Comparison of ENCODE assay signal across 10 cellular contexts in genomic region chr4:25928320-25928955, GRCh38. TPM values are rescaled to one million over a fixed set of nuclear protein-coding genes. Genes with fewer than 3 reads are reported as not detected.
DNase-seq lines count a peak whose midpoint lies in the region; ATAC-seq and TF ChIP-seq lines count a peak whose summit lies in the region.
"Had no signal": no experiment of that assay in that cellular context is flagged by ENCODE, and none has a peak within 500 bp of the region (broad histone marks: within the 10 kb centered on the region; RNA-seq: fewer than 3 reads in every experiment).

No MANE protein-coding gene starts in this region.

- peaks cover 0 to 51% (median 27%) of the 10 kb centered on the region in 9 donors for H3K4me1 ChIP-seq in heart right ventricle
- H3K4me1 ChIP-seq in adipocyte (ENCODE audit: control insufficient read depth, insufficient read depth, low read length) = peaks cover 22% of the 10 kb centered on the region

- DNase-seq in heart right ventricle (no peak), left cardiac atrium (no peak), adipocyte (ENCODE audit: low read depth) (no peak), memory B cell (ENCODE audit: low spot score in 2 of 2) (no peak), globus pallidus (ENCODE audit: low spot score) (no peak), SK-N-DZ (ENCODE audit: low spot score) (no peak)
- DNase-seq in activated CD4-positive, CD25-positive, alpha-beta regulatory T cell (lab: John Stamatoyannopoulos, UW) = no peak
- DNase-seq: Kasumi-1, OCI-M1 had no signal

- H3K36me3 Mint-ChIP-seq in memory B cell = peaks cover 7% of the 10 kb centered on the region
- H3K36me3 Mint-ChIP-seq in activated T-helper 17 cell treated with anti-CD3 and anti-CD28 coated beads, Interleukin-2, amount 50 U/mL, for 72 hours (ENCODE audit: low read depth) = peaks cover 14% of the 10 kb centered on the region

- WGBS in heart right ventricle, 2 donors = 56 to 60% methylated on average over 9 of the region's 9 CpGs

- peaks cover 0 to 7% (median 0%) of the 10 kb centered on the region in 9 donors for H3K36me3 ChIP-seq in heart right ventricle
- no peaks in the 10 kb centered on the region for H3K36me3 ChIP-seq in adipocyte (ENCODE audit: control insufficient read depth, insufficient read depth, low read length, severe bottlenecking)

- H3K27me3 ChIP-seq in heart right ventricle (no peaks in the 10 kb centered on the region), adipocyte (replicated peaks; ENCODE audit: control insufficient read depth, insufficient read depth, low read length) (no peaks in the 10 kb centered on the region)

- H3K4me3 ChIP-seq in heart right ventricle = no peak overlapping the region
- peak overlapping the region; percentile 46 for H3K4me3 ChIP-seq in adipocyte (ENCODE audit: low read length)

- H3K27ac Mint-ChIP-seq in memory B cell = peak overlapping the region; percentile 76
- no peak overlapping the region for H3K27ac Mint-ChIP-seq in activated T-helper 17 cell treated with anti-CD3 and anti-CD28 coated beads, Interleukin-2, amount 50 U/mL, for 72 hours

- no peak for TF ChIP-seq CTCF in heart right ventricle (IDR thresholded peaks at IDR 0.05)

- H3K4me3 Mint-ChIP-seq in memory B cell = no peak overlapping the region
- no peak overlapping the region for H3K4me3 Mint-ChIP-seq in activated T-helper 17 cell treated with anti-CD3 and anti-CD28 coated beads, Interleukin-2, amount 50 U/mL, for 72 hours

- no peaks in the 10 kb centered on the region for H3K4me1 Mint-ChIP-seq in memory B cell
- H3K4me1 Mint-ChIP-seq in activated T-helper 17 cell treated with anti-CD3 and anti-CD28 coated beads, Interleukin-2, amount 50 U/mL, for 72 hours = no peaks in the 10 kb centered on the region

- H3K9me3 Mint-ChIP-seq in memory B cell = no peaks in the 10 kb centered on the region
- no peaks in the 10 kb centered on the region for H3K9me3 Mint-ChIP-seq in activated T-helper 17 cell treated with anti-CD3 and anti-CD28 coated beads, Interleukin-2, amount 50 U/mL, for 72 hours

- H3K9me3 ChIP-seq in heart right ventricle (no peaks in the 10 kb centered on the region), adipocyte (ENCODE audit: control insufficient read depth, low read length) (no peaks in the 10 kb centered on the region)

- intact Hi-C loops in heart right ventricle (cut with DNase I) (loop anchor here in 4 of 10 donors (5.0 to 10.0 kb wide), 6 partner anchors 44 to 486 kb away; partner anchors contain the start of gene RBPJ (in 3 of the 4)), left cardiac atrium (cut with DNase I) (loop anchor here in 1 of 2 donors (5.0 to 10.0 kb wide), 3 partner anchors 59 to 484 kb away; partner anchors contain the start of gene RBPJ)

- no peaks in the 10 kb centered on the region for H3K27me3 Mint-ChIP-seq in memory B cell
- H3K27me3 Mint-ChIP-seq in activated T-helper 17 cell treated with anti-CD3 and anti-CD28 coated beads, Interleukin-2, amount 50 U/mL, for 72 hours = no peaks in the 10 kb centered on the region

- ATAC-seq in heart right ventricle (peak in 4 of 8 donors; percentile 9 to 54 (median 14)), left cardiac atrium (no peak), memory B cell (ENCODE audit: low read depth) (no peak)
- ATAC-seq in activated T-helper 17 cell treated with anti-CD3 and anti-CD28 coated beads, Interleukin-2, amount 50 U/mL, for 72 hours (replicated peaks) = no peak

- H3K9ac ChIP-seq in adipocyte (ENCODE audit: low read length) = peak overlapping the region; percentile 2

- peak overlapping the region; percentile 10 to 83 (median 45) for H3K27ac ChIP-seq in heart right ventricle

RNA-seq across cellular contexts. Expression of gene SMIM20, which starts 14.4 kb away (rescaled TPM):
- 10 to 100 TPM; 31.6 to 48.5 (median 44.1) TPM for total RNA-seq in heart right ventricle
- 10 to 100 TPM; 27.4 to 32.9 TPM for polyA plus RNA-seq in heart right ventricle
- 10 to 100 TPM; 26.6 to 34.2 TPM for total RNA-seq in left cardiac atrium
- 47.1 and 57.1 TPM in 2 replicates for polyA plus RNA-seq in SK-N-DZ (2014; cell fraction: cytosol; rRNA removed)
- 35.9 and 39.6 TPM in 2 replicates for polyA plus RNA-seq in SK-N-DZ (2014; cell fraction: nucleus; rRNA removed)
- total RNA-seq in activated T-helper 17 cell treated with anti-CD3 and anti-CD28 coated beads, Interleukin-2, amount 50 U/mL, for 72 hours = 10 to 100 TPM; 21.8 to 33.7 TPM
